ENCODE assay signal across 1 cellular context in genomic region chr16:10608687-10609409, GRCh38.
TF ChIP-seq lines count a peak whose summit lies in the region.

No MANE protein-coding gene starts in this region.

TF ChIP-seq in HepG2, 621 proteins besides CTCF, POLR2A, EP300 and RAD21 (continued from another document and continues in another):
- no peak for TF ChIP-seq ZXDC (CRISPR knock-in tag; IDR thresholded peaks at IDR 0.05)
- no peak for TF ChIP-seq FLYWCH1 (CRISPR knock-in tag; IDR thresholded peaks at IDR 0.05)
- no peak for TF ChIP-seq ZGPAT (CRISPR knock-in tag; IDR thresholded peaks at IDR 0.05)
- no peak for TF ChIP-seq SNAPC4 (CRISPR knock-in tag; IDR thresholded peaks at IDR 0.05)
- TF ChIP-seq ZNF761 (CRISPR knock-in tag; conservative IDR thresholded peaks at IDR 0.05) = no peak
- TF ChIP-seq GATAD2A (CRISPR knock-in tag; IDR thresholded peaks at IDR 0.05) = no peak
- peak; percentile 46; the same call in 1 of the 2 replicates for TF ChIP-seq MXD4 (CRISPR knock-in tag; IDR thresholded peaks at IDR 0.05)
- no peak for TF ChIP-seq CREB3 (CRISPR knock-in tag; IDR thresholded peaks at IDR 0.05)
- no peak for TF ChIP-seq ZSCAN20 (CRISPR knock-in tag; IDR thresholded peaks at IDR 0.05; ENCODE audit: borderline replicate concordance)
- TF ChIP-seq ZNF44 (CRISPR knock-in tag; IDR thresholded peaks at IDR 0.05) = no peak
- TF ChIP-seq ATF3 (CRISPR knock-in tag; IDR thresholded peaks at IDR 0.05) = no peak
- TF ChIP-seq MBNL3 (CRISPR knock-in tag; conservative IDR thresholded peaks at IDR 0.05) = no peak
- TF ChIP-seq ZNF576 (CRISPR knock-in tag; IDR thresholded peaks at IDR 0.05) = no peak
- peak; percentile 77; the same call in 1 of the 2 replicates for TF ChIP-seq ZNF605 (CRISPR knock-in tag; IDR thresholded peaks at IDR 0.05)
- peak; percentile 36; the same call in 1 of the 2 replicates for TF ChIP-seq FOXK1 (CRISPR knock-in tag; IDR thresholded peaks at IDR 0.05; ENCODE audit: borderline replicate concordance, low read depth)
- TF ChIP-seq AHDC1 (CRISPR knock-in tag; IDR thresholded peaks at IDR 0.05; ENCODE audit: borderline replicate concordance) = no peak
- TF ChIP-seq ZNF878 (CRISPR knock-in tag; IDR thresholded peaks at IDR 0.05) = no peak
- no peak for TF ChIP-seq ZHX1 (CRISPR knock-in tag; IDR thresholded peaks at IDR 0.05; ENCODE audit: low read depth)
- TF ChIP-seq DMTF1 (CRISPR knock-in tag; IDR thresholded peaks at IDR 0.05) = no peak
- TF ChIP-seq ZNF432 (CRISPR knock-in tag; IDR thresholded peaks at IDR 0.05; ENCODE audit: borderline replicate concordance) = no peak
- TF ChIP-seq SMC3 (IDR thresholded peaks at IDR 0.05; ENCODE audit: low read length) = no peak
- TF ChIP-seq ZNF329 (CRISPR knock-in tag; IDR thresholded peaks at IDR 0.05; ENCODE audit: low read depth) = no peak
- 0 out of 2 replicates have a peak, but pooled peaks have one; percentile 49 for TF ChIP-seq NFE2L1 (CRISPR knock-in tag; IDR thresholded peaks at IDR 0.05; ENCODE audit: borderline replicate concordance)
- TF ChIP-seq NFYC (CRISPR knock-in tag; IDR thresholded peaks at IDR 0.05) = no peak
- TF ChIP-seq MTF1 (CRISPR knock-in tag; IDR thresholded peaks at IDR 0.05) = no peak
- TF ChIP-seq ERF (CRISPR knock-in tag; IDR thresholded peaks at IDR 0.05) = peak; percentile 48; the same call in 1 of the 2 replicates
- no peak for TF ChIP-seq ZNF800 (CRISPR knock-in tag; IDR thresholded peaks at IDR 0.05)
- TF ChIP-seq TEAD2 (CRISPR knock-in tag; IDR thresholded peaks at IDR 0.05) = no peak
- TF ChIP-seq NFIC (IDR thresholded peaks at IDR 0.05; ENCODE audit: low read length) = no peak
- TF ChIP-seq ZMYM2 (CRISPR knock-in tag; IDR thresholded peaks at IDR 0.05) = no peak
- no peak for TF ChIP-seq ZSCAN31 (CRISPR knock-in tag; IDR thresholded peaks at IDR 0.05; ENCODE audit: low read depth)
- no peak for TF ChIP-seq YEATS2 (CRISPR knock-in tag; IDR thresholded peaks at IDR 0.05; ENCODE audit: borderline replicate concordance)
- TF ChIP-seq ZNF263 (CRISPR knock-in tag; IDR thresholded peaks at IDR 0.05) = peak; percentile 24; the same call in 1 of the 2 replicates
- TF ChIP-seq ARNTL (CRISPR knock-in tag; IDR thresholded peaks at IDR 0.05) = no peak
- no peak for TF ChIP-seq RARG (CRISPR knock-in tag; IDR thresholded peaks at IDR 0.05; ENCODE audit: low read depth)
